ENCODE assay signal across 1 cellular context in the genomic region with DNA sequence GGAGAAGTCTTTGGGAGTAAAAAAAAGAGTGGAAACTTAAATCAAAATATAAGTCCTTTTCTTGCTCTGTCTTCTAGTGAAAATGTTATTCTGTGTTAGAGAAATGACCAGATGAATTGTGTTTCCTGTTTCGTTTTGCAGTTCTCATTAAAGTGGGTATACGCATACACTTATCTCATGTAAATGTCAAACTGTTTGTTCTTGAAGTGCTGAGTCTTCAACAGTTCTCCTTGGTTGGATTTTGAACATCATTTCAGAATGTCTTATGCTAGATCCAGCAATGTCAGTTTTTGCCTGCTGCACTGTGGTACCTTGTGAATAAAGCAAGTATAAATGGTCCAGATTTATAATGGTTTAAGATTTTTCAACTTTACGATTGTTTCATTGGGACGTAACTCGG.
TF ChIP-seq lines count a peak whose summit lies in the region.

No MANE protein-coding gene starts in this region.

TF ChIP-seq in GM12878, 131 proteins besides CTCF, POLR2A, EP300 and RAD21 (continued from another document):
- no peak for TF ChIP-seq BCL11A (IDR thresholded peaks at IDR 0.05; ENCODE audit: low read depth, low read length)
- no peak for TF ChIP-seq ASH2L (IDR thresholded peaks at IDR 0.05; ENCODE audit: borderline replicate concordance, low read depth)
- peak; percentile 22; the same call in 1 of the 2 replicates for TF ChIP-seq FOXM1 (IDR thresholded peaks at IDR 0.05; ENCODE audit: low read depth, low read length)
- 0 out of 2 replicates have a peak, but pooled peaks have one; percentile 33 for TF ChIP-seq ATF7 (IDR thresholded peaks at IDR 0.05; ENCODE audit: low read depth)
- TF ChIP-seq CBX5 (IDR thresholded peaks at IDR 0.05; ENCODE audit: low read depth) = no peak
